In the genomic region with DNA sequence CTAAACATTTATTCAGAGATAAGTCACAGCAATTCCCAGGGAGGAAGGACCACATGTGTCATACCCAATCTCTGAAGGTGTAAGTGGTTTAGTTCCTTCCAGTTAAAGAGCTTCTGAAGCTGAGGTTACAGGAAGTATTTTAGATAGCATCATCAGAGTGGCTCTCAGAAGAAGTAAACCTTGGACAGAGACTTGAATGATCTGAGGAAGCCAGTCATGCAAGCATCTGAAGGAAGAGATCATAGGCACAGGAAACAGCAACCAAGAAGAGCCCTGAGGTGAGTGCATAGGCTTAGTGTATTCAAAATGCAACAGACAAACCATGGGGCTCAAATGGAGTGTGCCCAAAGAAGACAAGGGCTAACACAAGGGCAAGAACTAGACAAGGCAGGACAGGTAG, we compare ENCODE assay signal across 15 cellular contexts.
"Had no signal": no experiment of that assay in that cellular context is flagged by ENCODE, and none has a peak within 500 bp of the region (broad histone marks: within the 10 kb centered on the region; RNA-seq: fewer than 3 reads in every experiment).

No MANE protein-coding gene starts in this region.

- H3K27me3 Mint-ChIP-seq: activated naive CD8-positive, alpha-beta T cell treated with anti-CD3 and anti-CD28 coated beads for 36 hours had no signal

- DNase-seq: activated CD4-positive, alpha-beta T cell treated with anti-CD3 and anti-CD28 coated beads for 4 hours; activated naive CD8-positive, alpha-beta T cell treated with anti-CD3 and anti-CD28 coated beads for 36 hours; dorsolateral prefrontal cortex; hippocampal formation; kidney glomerular epithelial cell; pancreas; stimulated activated CD4-positive, alpha-beta T cell treated with anti-CD3 and anti-CD28 coated beads, Interleukin-15, amount 100 ng/mL, for 24 hours; stimulated activated CD4-positive, alpha-beta T cell treated with anti-CD3 and anti-CD28 coated beads, Interleukin-4, amount 100 ng/mL, for 24 hours; thyroid gland; uterus had no signal

- H3K9me3 Mint-ChIP-seq: activated naive CD8-positive, alpha-beta T cell treated with anti-CD3 and anti-CD28 coated beads for 36 hours; activated T-helper 1 cell treated with anti-CD3 and anti-CD28 coated beads, Interleukin-12 subunit alpha, Interleukin-12 subunit beta, Interleukin-2, Interleukin-4 antibody, amounts not matched to agents 30 ng/mL and 10 ng/mL and 1 ng/mL, durations not matched to agents 14 hours and 24 hours and 36 hours; T-helper 2 cell treated with Interferon-gamma antibody and Interleukin-4, amounts not matched to agents 5 μg/mL and 100 μg/mL, for 36 hours had no signal

- H3K4me1 ChIP-seq: pancreas, thyroid gland, uterus had no signal

- H3K27ac ChIP-seq: dorsolateral prefrontal cortex, pancreas, thyroid gland, uterus, VCaP had no signal

- H3K9me3 ChIP-seq: pancreas, thyroid gland, uterus had no signal

- H3K4me3 ChIP-seq: dorsolateral prefrontal cortex, pancreas, thyroid gland, uterus had no signal

- H3K27me3 ChIP-seq: dorsolateral prefrontal cortex, pancreas, thyroid gland, uterus had no signal

- H3K27ac Mint-ChIP-seq: activated naive CD8-positive, alpha-beta T cell treated with anti-CD3 and anti-CD28 coated beads for 36 hours; activated T-helper 1 cell treated with anti-CD3 and anti-CD28 coated beads, Interleukin-12 subunit alpha, Interleukin-12 subunit beta, Interleukin-2, Interleukin-4 antibody, amounts not matched to agents 30 ng/mL and 10 ng/mL and 1 ng/mL, durations not matched to agents 14 hours and 24 hours and 36 hours; mesothelial cell of epicardium; T-helper 2 cell treated with Interferon-gamma antibody and Interleukin-4, amounts not matched to agents 5 μg/mL and 100 μg/mL, for 36 hours had no signal

- ATAC-seq: esophagus mucosa, pancreas had no signal

- H3K4me3 Mint-ChIP-seq: activated naive CD8-positive, alpha-beta T cell treated with anti-CD3 and anti-CD28 coated beads for 36 hours; activated T-helper 1 cell treated with anti-CD3 and anti-CD28 coated beads, Interleukin-12 subunit alpha, Interleukin-12 subunit beta, Interleukin-2, Interleukin-4 antibody, amounts not matched to agents 30 ng/mL and 10 ng/mL and 1 ng/mL, durations not matched to agents 14 hours and 24 hours and 36 hours; mesothelial cell of epicardium; T-helper 2 cell treated with Interferon-gamma antibody and Interleukin-4, amounts not matched to agents 5 μg/mL and 100 μg/mL, for 36 hours had no signal

- H3K4me1 Mint-ChIP-seq: mesothelial cell of epicardium had no signal

- H3K36me3 ChIP-seq: pancreas, thyroid gland, uterus had no signal
